1 cellular context compared by ENCODE assay signal in the genomic region with DNA sequence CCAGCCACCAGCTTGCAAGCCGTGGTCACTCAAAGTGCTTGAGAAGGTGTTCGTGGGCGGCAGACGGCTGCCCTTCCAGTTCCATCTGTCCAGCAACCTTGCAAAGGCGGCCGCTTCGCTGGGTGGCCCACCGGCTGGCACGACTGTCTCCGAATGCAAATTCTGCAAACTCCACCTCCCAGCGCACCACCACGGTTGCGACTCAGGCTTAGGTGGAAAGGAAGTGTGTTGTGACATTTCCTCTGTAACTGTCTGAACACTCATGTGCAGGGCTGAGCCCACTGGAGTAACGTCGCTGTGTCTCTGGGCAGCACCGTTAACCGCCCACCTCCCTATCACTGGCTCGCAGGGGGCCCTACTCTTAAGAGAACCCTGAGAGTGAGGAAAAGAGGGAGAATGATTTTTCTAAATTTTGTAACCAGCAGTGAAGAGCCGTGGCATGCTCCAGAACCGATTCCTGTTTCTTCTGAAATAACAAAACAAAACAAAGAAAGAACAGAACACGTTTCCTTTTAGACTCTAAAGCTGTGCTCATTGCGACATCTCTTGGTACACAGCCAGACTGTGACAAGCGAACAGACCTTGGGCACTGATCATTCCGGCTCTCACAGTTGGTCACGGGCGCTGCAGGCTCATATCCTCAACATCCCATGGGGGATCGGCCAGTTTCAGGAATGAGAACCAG.
TF ChIP-seq lines count a peak whose summit lies in the region.

A gene with protein sequence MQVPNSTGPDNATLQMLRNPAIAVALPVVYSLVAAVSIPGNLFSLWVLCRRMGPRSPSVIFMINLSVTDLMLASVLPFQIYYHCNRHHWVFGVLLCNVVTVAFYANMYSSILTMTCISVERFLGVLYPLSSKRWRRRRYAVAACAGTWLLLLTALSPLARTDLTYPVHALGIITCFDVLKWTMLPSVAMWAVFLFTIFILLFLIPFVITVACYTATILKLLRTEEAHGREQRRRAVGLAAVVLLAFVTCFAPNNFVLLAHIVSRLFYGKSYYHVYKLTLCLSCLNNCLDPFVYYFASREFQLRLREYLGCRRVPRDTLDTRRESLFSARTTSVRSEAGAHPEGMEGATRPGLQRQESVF (minus strand): TSS at position 155 of the 685 bp plus-strand sequence. CDS start 70,627 bp downstream, outside the sequence.

TF ChIP-seq in HepG2, 621 proteins besides CTCF, POLR2A, EP300 and RAD21 (continued from another document and continues in another):
- TF ChIP-seq, protein P1, sequence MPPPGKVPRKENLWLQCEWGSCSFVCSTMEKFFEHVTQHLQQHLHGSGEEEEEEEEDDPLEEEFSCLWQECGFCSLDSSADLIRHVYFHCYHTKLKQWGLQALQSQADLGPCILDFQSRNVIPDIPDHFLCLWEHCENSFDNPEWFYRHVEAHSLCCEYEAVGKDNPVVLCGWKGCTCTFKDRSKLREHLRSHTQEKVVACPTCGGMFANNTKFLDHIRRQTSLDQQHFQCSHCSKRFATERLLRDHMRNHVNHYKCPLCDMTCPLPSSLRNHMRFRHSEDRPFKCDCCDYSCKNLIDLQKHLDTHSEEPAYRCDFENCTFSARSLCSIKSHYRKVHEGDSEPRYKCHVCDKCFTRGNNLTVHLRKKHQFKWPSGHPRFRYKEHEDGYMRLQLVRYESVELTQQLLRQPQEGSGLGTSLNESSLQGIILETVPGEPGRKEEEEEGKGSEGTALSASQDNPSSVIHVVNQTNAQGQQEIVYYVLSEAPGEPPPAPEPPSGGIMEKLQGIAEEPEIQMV (CRISPR knock-in tag; IDR thresholded peaks at IDR 0.05; ENCODE audit: low read depth), result 0 out of 2 replicates have a peak, but pooled peaks have one; percentile 52
- TF ChIP-seq SOX13 (IDR thresholded peaks at IDR 0.05), result no peak
- peak in 1 of 2 experiments; percentile 71; a peak in 2 of 4 replicates for TF ChIP-seq SOX13 (CRISPR knock-in tag; conservative IDR thresholded peaks at IDR 0.05 in 1 of 2, IDR thresholded peaks at IDR 0.05 in 1 of 2)
- TF ChIP-seq, protein P2, sequence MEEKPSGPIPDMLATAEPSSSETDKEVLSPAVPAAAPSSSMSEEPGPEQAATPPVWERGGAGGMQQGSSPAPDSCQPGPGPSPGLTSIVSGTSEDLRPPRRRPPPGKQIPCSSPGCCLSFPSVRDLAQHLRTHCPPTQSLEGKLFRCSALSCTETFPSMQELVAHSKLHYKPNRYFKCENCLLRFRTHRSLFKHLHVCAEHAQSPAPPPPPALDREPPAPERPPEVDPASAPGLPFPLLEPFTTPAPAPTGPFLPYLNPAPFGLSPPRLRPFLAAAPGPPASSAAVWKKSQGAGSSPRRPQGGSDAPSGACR (CRISPR knock-in tag; IDR thresholded peaks at IDR 0.05), result no peak
- peak; percentile 30 for TF ChIP-seq SAP130 (CRISPR knock-in tag; IDR thresholded peaks at IDR 0.05; ENCODE audit: low read depth)
- no peak; the same call in 1 of the 2 replicates for TF ChIP-seq ZNF224 (CRISPR knock-in tag; IDR thresholded peaks at IDR 0.05)
- no peak for TF ChIP-seq THYN1 (CRISPR knock-in tag; IDR thresholded peaks at IDR 0.05; ENCODE audit: borderline replicate concordance, low read depth)
- no peak for TF ChIP-seq TOPORS (CRISPR knock-in tag; IDR thresholded peaks at IDR 0.05)
- 0 out of 2 replicates have a peak, but pooled peaks have one; percentile 43 for TF ChIP-seq ZSCAN29 (CRISPR knock-in tag; conservative IDR thresholded peaks at IDR 0.05)
- TF ChIP-seq HNRNPL (IDR thresholded peaks at IDR 0.05; ENCODE audit: low read depth, low read length), result 0 out of 2 replicates have a peak, but pooled peaks have one; percentile 26
- TF ChIP-seq, protein P3, sequence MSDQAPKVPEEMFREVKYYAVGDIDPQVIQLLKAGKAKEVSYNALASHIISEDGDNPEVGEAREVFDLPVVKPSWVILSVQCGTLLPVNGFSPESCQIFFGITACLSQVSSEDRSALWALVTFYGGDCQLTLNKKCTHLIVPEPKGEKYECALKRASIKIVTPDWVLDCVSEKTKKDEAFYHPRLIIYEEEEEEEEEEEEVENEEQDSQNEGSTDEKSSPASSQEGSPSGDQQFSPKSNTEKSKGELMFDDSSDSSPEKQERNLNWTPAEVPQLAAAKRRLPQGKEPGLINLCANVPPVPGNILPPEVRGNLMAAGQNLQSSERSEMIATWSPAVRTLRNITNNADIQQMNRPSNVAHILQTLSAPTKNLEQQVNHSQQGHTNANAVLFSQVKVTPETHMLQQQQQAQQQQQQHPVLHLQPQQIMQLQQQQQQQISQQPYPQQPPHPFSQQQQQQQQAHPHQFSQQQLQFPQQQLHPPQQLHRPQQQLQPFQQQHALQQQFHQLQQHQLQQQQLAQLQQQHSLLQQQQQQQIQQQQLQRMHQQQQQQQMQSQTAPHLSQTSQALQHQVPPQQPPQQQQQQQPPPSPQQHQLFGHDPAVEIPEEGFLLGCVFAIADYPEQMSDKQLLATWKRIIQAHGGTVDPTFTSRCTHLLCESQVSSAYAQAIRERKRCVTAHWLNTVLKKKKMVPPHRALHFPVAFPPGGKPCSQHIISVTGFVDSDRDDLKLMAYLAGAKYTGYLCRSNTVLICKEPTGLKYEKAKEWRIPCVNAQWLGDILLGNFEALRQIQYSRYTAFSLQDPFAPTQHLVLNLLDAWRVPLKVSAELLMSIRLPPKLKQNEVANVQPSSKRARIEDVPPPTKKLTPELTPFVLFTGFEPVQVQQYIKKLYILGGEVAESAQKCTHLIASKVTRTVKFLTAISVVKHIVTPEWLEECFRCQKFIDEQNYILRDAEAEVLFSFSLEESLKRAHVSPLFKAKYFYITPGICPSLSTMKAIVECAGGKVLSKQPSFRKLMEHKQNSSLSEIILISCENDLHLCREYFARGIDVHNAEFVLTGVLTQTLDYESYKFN (CRISPR knock-in tag; conservative IDR thresholded peaks at IDR 0.05), result peak; percentile 38; the same call in 1 of the 2 replicates
- TF ChIP-seq SOX5 (CRISPR knock-in tag; IDR thresholded peaks at IDR 0.05; ENCODE audit: borderline replicate concordance), result peak; percentile 65; the same call in 1 of the 2 replicates
- TF ChIP-seq, protein P4, sequence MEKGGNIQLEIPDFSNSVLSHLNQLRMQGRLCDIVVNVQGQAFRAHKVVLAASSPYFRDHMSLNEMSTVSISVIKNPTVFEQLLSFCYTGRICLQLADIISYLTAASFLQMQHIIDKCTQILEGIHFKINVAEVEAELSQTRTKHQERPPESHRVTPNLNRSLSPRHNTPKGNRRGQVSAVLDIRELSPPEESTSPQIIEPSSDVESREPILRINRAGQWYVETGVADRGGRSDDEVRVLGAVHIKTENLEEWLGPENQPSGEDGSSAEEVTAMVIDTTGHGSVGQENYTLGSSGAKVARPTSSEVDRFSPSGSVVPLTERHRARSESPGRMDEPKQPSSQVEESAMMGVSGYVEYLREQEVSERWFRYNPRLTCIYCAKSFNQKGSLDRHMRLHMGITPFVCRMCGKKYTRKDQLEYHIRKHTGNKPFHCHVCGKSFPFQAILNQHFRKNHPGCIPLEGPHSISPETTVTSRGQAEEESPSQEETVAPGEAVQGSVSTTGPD (CRISPR knock-in tag; IDR thresholded peaks at IDR 0.05), result no peak
- no peak for TF ChIP-seq ATM (IDR thresholded peaks at IDR 0.05; ENCODE audit: borderline replicate concordance)
- peak; percentile 28 for TF ChIP-seq ZNF883 (CRISPR knock-in tag; IDR thresholded peaks at IDR 0.05; ENCODE audit: not compliant biosample characterization)
- TF ChIP-seq ZNF451 (CRISPR knock-in tag; IDR thresholded peaks at IDR 0.05), result 0 out of 2 replicates have a peak, but pooled peaks have one; percentile 35
- TF ChIP-seq DMAP1 (CRISPR knock-in tag; IDR thresholded peaks at IDR 0.05), result 0 out of 2 replicates have a peak, but pooled peaks have one; percentile 3
- peak; percentile 55; the same call in 1 of the 2 replicates for TF ChIP-seq ZNF556 (CRISPR knock-in tag; IDR thresholded peaks at IDR 0.05; ENCODE audit: borderline replicate concordance)
- no peak for TF ChIP-seq ZNF839 (CRISPR knock-in tag; IDR thresholded peaks at IDR 0.05; ENCODE audit: borderline replicate concordance)
- 0 out of 2 replicates have a peak, but pooled peaks have one; percentile 25 for TF ChIP-seq RFXAP (CRISPR knock-in tag; IDR thresholded peaks at IDR 0.05; ENCODE audit: borderline replicate concordance)
- TF ChIP-seq TBX2 (CRISPR knock-in tag; IDR thresholded peaks at IDR 0.05; ENCODE audit: borderline replicate concordance), result peak; percentile 22; the same call in 1 of the 2 replicates
- TF ChIP-seq MXI1 (IDR thresholded peaks at IDR 0.05; ENCODE audit: borderline replicate concordance, low read depth, low read length), result peak; percentile 31; the same call in 1 of the 3 replicates
- peak; percentile 72 for TF ChIP-seq ZNF501 (CRISPR knock-in tag; IDR thresholded peaks at IDR 0.05)
- no peak for TF ChIP-seq SKI (IDR thresholded peaks at IDR 0.05; ENCODE audit: partially characterized antibody)
- TF ChIP-seq, protein P5, sequence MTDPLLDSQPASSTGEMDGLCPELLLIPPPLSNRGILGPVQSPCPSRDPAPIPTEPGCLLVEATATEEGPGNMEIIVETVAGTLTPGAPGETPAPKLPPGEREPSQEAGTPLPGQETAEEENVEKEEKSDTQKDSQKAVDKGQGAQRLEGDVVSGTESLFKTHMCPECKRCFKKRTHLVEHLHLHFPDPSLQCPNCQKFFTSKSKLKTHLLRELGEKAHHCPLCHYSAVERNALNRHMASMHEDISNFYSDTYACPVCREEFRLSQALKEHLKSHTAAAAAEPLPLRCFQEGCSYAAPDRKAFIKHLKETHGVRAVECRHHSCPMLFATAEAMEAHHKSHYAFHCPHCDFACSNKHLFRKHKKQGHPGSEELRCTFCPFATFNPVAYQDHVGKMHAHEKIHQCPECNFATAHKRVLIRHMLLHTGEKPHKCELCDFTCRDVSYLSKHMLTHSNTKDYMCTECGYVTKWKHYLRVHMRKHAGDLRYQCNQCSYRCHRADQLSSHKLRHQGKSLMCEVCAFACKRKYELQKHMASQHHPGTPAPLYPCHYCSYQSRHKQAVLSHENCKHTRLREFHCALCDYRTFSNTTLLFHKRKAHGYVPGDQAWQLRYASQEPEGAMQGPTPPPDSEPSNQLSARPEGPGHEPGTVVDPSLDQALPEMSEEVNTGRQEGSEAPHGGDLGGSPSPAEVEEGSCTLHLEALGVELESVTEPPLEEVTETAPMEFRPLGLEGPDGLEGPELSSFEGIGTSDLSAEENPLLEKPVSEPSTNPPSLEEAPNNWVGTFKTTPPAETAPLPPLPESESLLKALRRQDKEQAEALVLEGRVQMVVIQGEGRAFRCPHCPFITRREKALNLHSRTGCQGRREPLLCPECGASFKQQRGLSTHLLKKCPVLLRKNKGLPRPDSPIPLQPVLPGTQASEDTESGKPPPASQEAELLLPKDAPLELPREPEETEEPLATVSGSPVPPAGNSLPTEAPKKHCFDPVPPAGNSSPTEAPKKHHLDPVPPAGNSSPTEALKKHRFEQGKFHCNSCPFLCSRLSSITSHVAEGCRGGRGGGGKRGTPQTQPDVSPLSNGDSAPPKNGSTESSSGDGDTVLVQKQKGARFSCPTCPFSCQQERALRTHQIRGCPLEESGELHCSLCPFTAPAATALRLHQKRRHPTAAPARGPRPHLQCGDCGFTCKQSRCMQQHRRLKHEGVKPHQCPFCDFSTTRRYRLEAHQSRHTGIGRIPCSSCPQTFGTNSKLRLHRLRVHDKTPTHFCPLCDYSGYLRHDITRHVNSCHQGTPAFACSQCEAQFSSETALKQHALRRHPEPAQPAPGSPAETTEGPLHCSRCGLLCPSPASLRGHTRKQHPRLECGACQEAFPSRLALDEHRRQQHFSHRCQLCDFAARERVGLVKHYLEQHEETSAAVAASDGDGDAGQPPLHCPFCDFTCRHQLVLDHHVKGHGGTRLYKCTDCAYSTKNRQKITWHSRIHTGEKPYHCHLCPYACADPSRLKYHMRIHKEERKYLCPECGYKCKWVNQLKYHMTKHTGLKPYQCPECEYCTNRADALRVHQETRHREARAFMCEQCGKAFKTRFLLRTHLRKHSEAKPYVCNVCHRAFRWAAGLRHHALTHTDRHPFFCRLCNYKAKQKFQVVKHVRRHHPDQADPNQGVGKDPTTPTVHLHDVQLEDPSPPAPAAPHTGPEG (CRISPR knock-in tag; IDR thresholded peaks at IDR 0.05), result no peak
- TF ChIP-seq DPF2 (CRISPR knock-in tag; IDR thresholded peaks at IDR 0.05; ENCODE audit: borderline replicate concordance, low read depth), result 0 out of 2 replicates have a peak, but pooled peaks have one; percentile 12
- TF ChIP-seq ZNF264 (CRISPR knock-in tag; IDR thresholded peaks at IDR 0.05), result peak; percentile 92
- TF ChIP-seq GATAD2A (CRISPR knock-in tag; IDR thresholded peaks at IDR 0.05), result peak; percentile 62
- peak; percentile 47; the same call in 1 of the 2 replicates for TF ChIP-seq ZMYM3 (CRISPR knock-in tag; IDR thresholded peaks at IDR 0.05)
- TF ChIP-seq, protein P6, sequence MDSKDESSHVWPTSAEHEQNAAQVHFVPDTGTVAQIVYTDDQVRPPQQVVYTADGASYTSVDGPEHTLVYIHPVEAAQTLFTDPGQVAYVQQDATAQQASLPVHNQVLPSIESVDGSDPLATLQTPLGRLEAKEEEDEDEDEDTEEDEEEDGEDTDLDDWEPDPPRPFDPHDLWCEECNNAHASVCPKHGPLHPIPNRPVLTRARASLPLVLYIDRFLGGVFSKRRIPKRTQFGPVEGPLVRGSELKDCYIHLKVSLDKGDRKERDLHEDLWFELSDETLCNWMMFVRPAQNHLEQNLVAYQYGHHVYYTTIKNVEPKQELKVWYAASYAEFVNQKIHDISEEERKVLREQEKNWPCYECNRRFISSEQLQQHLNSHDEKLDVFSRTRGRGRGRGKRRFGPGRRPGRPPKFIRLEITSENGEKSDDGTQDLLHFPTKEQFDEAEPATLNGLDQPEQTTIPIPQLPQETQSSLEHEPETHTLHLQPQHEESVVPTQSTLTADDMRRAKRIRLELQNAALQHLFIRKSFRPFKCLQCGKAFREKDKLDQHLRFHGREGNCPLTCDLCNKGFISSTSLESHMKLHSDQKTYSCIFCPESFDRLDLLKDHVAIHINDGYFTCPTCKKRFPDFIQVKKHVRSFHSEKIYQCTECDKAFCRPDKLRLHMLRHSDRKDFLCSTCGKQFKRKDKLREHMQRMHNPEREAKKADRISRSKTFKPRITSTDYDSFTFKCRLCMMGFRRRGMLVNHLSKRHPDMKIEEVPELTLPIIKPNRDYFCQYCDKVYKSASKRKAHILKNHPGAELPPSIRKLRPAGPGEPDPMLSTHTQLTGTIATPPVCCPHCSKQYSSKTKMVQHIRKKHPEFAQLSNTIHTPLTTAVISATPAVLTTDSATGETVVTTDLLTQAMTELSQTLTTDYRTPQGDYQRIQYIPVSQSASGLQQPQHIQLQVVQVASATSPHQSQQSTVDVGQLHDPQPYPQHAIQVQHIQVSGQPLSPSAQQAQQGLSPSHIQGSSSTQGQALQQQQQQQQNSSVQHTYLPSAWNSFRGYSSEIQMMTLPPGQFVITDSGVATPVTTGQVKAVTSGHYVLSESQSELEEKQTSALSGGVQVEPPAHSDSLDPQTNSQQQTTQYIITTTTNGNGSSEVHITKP (CRISPR knock-in tag; IDR thresholded peaks at IDR 0.05; ENCODE audit: low read depth), result no peak
- TF ChIP-seq REPIN1 (CRISPR knock-in tag; IDR thresholded peaks at IDR 0.05; ENCODE audit: borderline replicate concordance, low read depth), result peak; percentile 54; the same call in 1 of the 2 replicates
- TF ChIP-seq ZEB1 (IDR thresholded peaks at IDR 0.05; ENCODE audit: insufficient replicate concordance, low read depth), result peak; percentile 24
- TF ChIP-seq MTA1 (CRISPR knock-in tag; IDR thresholded peaks at IDR 0.05; ENCODE audit: borderline replicate concordance), result 0 out of 2 replicates have a peak, but pooled peaks have one; percentile 18
- peak; percentile 45; the same call in 1 of the 2 replicates for TF ChIP-seq NFIC (IDR thresholded peaks at IDR 0.05; ENCODE audit: low read length)
- TF ChIP-seq ZNF292 (CRISPR knock-in tag; IDR thresholded peaks at IDR 0.05; ENCODE audit: borderline replicate concordance, low read depth), result peak; percentile 69; the same call in 1 of the 2 replicates
- TF ChIP-seq, protein P7, sequence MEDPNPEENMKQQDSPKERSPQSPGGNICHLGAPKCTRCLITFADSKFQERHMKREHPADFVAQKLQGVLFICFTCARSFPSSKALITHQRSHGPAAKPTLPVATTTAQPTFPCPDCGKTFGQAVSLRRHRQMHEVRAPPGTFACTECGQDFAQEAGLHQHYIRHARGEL (CRISPR knock-in tag; IDR thresholded peaks at IDR 0.05), result no peak
